ENCODE assay signal across 9 cellular contexts in the genomic region with DNA sequence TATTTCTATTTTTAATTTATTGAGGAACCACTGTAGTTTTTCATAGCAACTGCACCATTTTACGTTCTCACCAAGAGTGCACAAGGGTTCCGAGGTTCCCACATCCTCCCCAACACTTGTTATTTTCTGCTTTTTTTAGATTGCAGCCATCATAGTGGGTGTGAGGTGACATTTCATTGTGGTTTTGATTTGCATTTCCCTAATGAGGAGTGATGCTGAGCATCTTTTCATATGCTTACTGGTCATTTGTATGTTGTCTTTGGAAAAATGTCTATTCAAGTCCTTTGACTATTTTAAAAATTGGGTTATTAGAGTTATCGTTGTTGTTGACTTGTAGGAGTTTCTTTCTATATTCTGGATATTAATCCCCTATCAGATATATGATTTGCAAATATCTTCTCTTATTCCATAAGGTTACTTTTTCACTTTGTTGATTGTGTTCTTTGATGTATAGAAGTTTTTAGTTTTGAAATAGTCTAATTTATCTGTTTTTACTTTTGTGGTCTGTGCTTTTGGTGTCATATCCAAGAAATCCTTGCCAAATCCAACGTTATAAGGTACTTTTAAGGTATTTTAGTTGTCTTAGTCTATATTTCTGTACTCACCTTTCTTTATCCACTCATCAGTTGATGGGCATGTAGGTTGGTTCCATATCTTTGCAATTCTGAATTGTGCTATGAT. TPM values are rescaled to one million over a fixed set of nuclear protein-coding genes. Genes with fewer than 3 reads are reported as not detected.
DNase-seq lines count a peak whose midpoint lies in the region; ATAC-seq, FAIRE-seq and TF ChIP-seq lines count a peak whose summit lies in the region.
"Had no signal": no experiment of that assay in that cellular context is flagged by ENCODE, and none has a peak within 500 bp of the region (broad histone marks: within the 10 kb centered on the region; RNA-seq: fewer than 3 reads in every experiment).

No MANE protein-coding gene starts in this region.

- 41 to 48% methylated on average over 4 of the region's 4 CpGs for WGBS in tibial nerve, 2 donors

- H3K4me2 ChIP-seq in keratinocyte (ENCODE audit: control insufficient read depth, extremely low read depth, insufficient read depth, low read depth, low read length): peak overlapping the region; percentile 6

- peaks cover 42% of the 10 kb centered on the region for H3K4me1 ChIP-seq in keratinocyte (ENCODE audit: control insufficient read depth, extremely low read depth, insufficient read depth, low read length)
- peaks cover 0 to 98% (median 78%) of the 10 kb centered on the region in 4 donors for H3K4me1 ChIP-seq in tibial nerve

- H3K4me3 ChIP-seq in keratinocyte (ENCODE audit: control insufficient read depth in 2 of 3, extremely low read depth in 1 of 3, insufficient read depth in 2 of 3, low read depth in 1 of 3, low read length in 3 of 3): no peak overlapping the region
- H3K4me3 ChIP-seq in tibial nerve: peak overlapping the region in 2 of 4 donors; percentile 79 to 80

- peaks cover 49% of the 10 kb centered on the region for H3K79me2 ChIP-seq in keratinocyte (ENCODE audit: control insufficient read depth, insufficient read depth, low read length)

- H3K9ac ChIP-seq in keratinocyte (ENCODE audit: control insufficient read depth, extremely low read depth, insufficient read depth, low read length): no peak overlapping the region

- H3K4me3 Mint-ChIP-seq in activated naive CD4-positive, alpha-beta T cell treated with anti-CD3 and anti-CD28 coated beads, Interleukin-2, amount 10 ng/mL, durations not matched to agents 7 days and 5 days: peak overlapping the region; percentile 32

- TF ChIP-seq POLR2A in tibial nerve (IDR thresholded peaks at IDR 0.05): peak in 1 of 2 donors; percentile 12

- H3K36me3 ChIP-seq in keratinocyte (ENCODE audit: control insufficient read depth in 2 of 2, extremely low read depth in 1 of 2, insufficient read depth in 2 of 2, low read length in 2 of 2) (peaks cover 16 to 35% of the 10 kb centered on the region in 2 experiments), tibial nerve (peaks cover 0 to 65% (median 13%) of the 10 kb centered on the region in 3 donors)

- no peaks in the 10 kb centered on the region for H3K27me3 ChIP-seq in keratinocyte (ENCODE audit: control insufficient read depth, extremely low read depth, insufficient read depth, low read length)
- no peaks in the 10 kb centered on the region for H3K27me3 ChIP-seq in tibial nerve

- peaks cover 45% of the 10 kb centered on the region for H4K20me1 ChIP-seq in keratinocyte (ENCODE audit: control insufficient read depth, extremely low read depth, insufficient read depth, low read length)

- H3K4me1 Mint-ChIP-seq in activated naive CD4-positive, alpha-beta T cell treated with anti-CD3 and anti-CD28 coated beads, Interleukin-2, amount 10 ng/mL, durations not matched to agents 7 days and 5 days: peaks cover 92% of the 10 kb centered on the region

- peak; percentile 69 for DNase-seq in activated effector memory CD4-positive, alpha-beta T cell treated with anti-CD3 and anti-CD28 coated beads, Interleukin-2, amount 50 U/mL, for 16 hours
- no peak for DNase-seq in activated effector memory CD4-positive, alpha-beta T cell treated with Interleukin-2 at 50 U/mL for 16 hours
- peak; percentile 50 for DNase-seq in activated naive CD4-positive, alpha-beta T cell treated with anti-CD3 and anti-CD28 coated beads, Interleukin-2, amount 10 ng/mL, durations not matched to agents 7 days and 5 days
- DNase-seq in keratinocyte (ENCODE audit: low read depth, low spot score) (no peak), tibial nerve (ENCODE audit: low spot score in 2 of 2) (no peak), RKO (ENCODE audit: low spot score) (no peak)
- DNase-seq: Caco-2 had no signal

- no peak for TF ChIP-seq EP300 in tibial nerve (IDR thresholded peaks at IDR 0.05)

- H3K27me3 Mint-ChIP-seq in activated naive CD4-positive, alpha-beta T cell treated with anti-CD3 and anti-CD28 coated beads, Interleukin-2, amount 10 ng/mL, durations not matched to agents 7 days and 5 days: no peaks in the 10 kb centered on the region

- no peaks in the 10 kb centered on the region for H3K9me3 ChIP-seq in keratinocyte (ENCODE audit: control insufficient read depth, low read depth, low read length)
- no peaks in the 10 kb centered on the region for H3K9me3 ChIP-seq in tibial nerve
- H3K9me3 ChIP-seq: Caco-2 had no signal

- H3K27ac ChIP-seq in keratinocyte (ENCODE audit: control insufficient read depth, insufficient read depth, low read length): no peak overlapping the region
- H3K27ac ChIP-seq in tibial nerve: peak overlapping the region in 3 of 4 donors; percentile 98 to 100 (median 99)

- CTCF ChIA-PET in activated naive CD4-positive, alpha-beta T cell treated with anti-CD3 and anti-CD28 coated beads, Interleukin-2, amount 10 ng/mL, durations not matched to agents 7 days and 5 days (lab: Charles Lee): interaction anchor here (1.0 to 1.4 kb wide), 2 partner anchors 14 to 33 kb away, joined by 3 to 8 read pairs; no protein-coding TSS in a partner anchor

- no peak overlapping the region for H2AFZ ChIP-seq in keratinocyte (ENCODE audit: control insufficient read depth, low read length)

- dilution Hi-C loops in keratinocyte (cut with MboI; ENCODE audit: extremely low pct_ligation_motif_present, low sequenced_read_pairs): no loop called here

- no peak for TF ChIP-seq CTCF in keratinocyte (optimal IDR thresholded peaks at IDR 0.05 in 1 of 3, IDR thresholded peaks at IDR 0.05 in 1 of 3, conservative IDR thresholded peaks at IDR 0.05 in 1 of 3; ENCODE audit: extremely low read depth in 1 of 3, insufficient read depth in 2 of 3, low read length in 3 of 3)
- TF ChIP-seq CTCF in tibial nerve (IDR thresholded peaks at IDR 0.05): no peak

- peaks cover 75% of the 10 kb centered on the region for H3K36me3 Mint-ChIP-seq in activated naive CD4-positive, alpha-beta T cell treated with anti-CD3 and anti-CD28 coated beads, Interleukin-2, amount 10 ng/mL, durations not matched to agents 7 days and 5 days

- ATAC-seq in GM19023 (IDR thresholded peaks at IDR 0.05; ENCODE audit: unreplicated experiment) (no peak), HG02852 (IDR thresholded peaks at IDR 0.05; ENCODE audit: unreplicated experiment) (no peak)

- H3K9me3 Mint-ChIP-seq in activated naive CD4-positive, alpha-beta T cell treated with anti-CD3 and anti-CD28 coated beads, Interleukin-2, amount 10 ng/mL, durations not matched to agents 7 days and 5 days: no peaks in the 10 kb centered on the region

- peak overlapping the region; percentile 88 for H3K27ac Mint-ChIP-seq in activated naive CD4-positive, alpha-beta T cell treated with anti-CD3 and anti-CD28 coated beads, Interleukin-2, amount 10 ng/mL, durations not matched to agents 7 days and 5 days

- no peak for FAIRE-seq in keratinocyte (lab: Jason Lieb, UNC)

- no peaks in the 10 kb centered on the region for H3K9me1 ChIP-seq in keratinocyte (ENCODE audit: control insufficient read depth, extremely low read depth, insufficient read depth, low read length)

RNA-seq across cellular contexts. Expression of a gene that starts 9.0 kb away (rescaled TPM):
- polyA plus RNA-seq in keratinocyte: 66.5 to 270 TPM (median 171 TPM) in 3 replicates
- polyA plus RNA-seq in keratinocyte (2011; ENCODE audit: low read depth): 1,124 TPM
- polyA plus RNA-seq in keratinocyte (2011; cell fraction: cytosol; rRNA removed): 5.3 and 11.3 TPM in 2 replicates
- polyA plus RNA-seq in keratinocyte (2011; cell fraction: nucleus; rRNA removed): 1,267 and 1,668 TPM in 2 replicates
- polyA plus RNA-seq in keratinocyte (2012; ENCODE audit: low replicate concordance): 218 and 908 TPM in 2 replicates
- 73.3 to 442 TPM (median 228 TPM) in 3 replicates for polyA minus RNA-seq in keratinocyte
- polyA minus RNA-seq in keratinocyte (2011; cell fraction: cytosol; rRNA and poly(A)+ RNA removed): 8.4 TPM
- polyA minus RNA-seq in keratinocyte (2011; cell fraction: nucleus; rRNA and poly(A)+ RNA removed): 402 and 1,225 TPM in 2 replicates
- 100 to 1,000 TPM; 427 to 571 (median 461) TPM for total RNA-seq in tibial nerve

RNA-seq across cellular contexts. Expression of a gene that starts 45.2 kb away (rescaled TPM):
- 24.1 to 47.3 TPM (median 25.0 TPM) in 3 replicates for polyA plus RNA-seq in keratinocyte
- 8.5 TPM for polyA plus RNA-seq in keratinocyte (2011; ENCODE audit: low read depth)
- 20.8 and 29.3 TPM in 2 replicates for polyA plus RNA-seq in keratinocyte (2011; cell fraction: cytosol; rRNA removed)
- 58.8 and 74.9 TPM in 2 replicates for polyA plus RNA-seq in keratinocyte (2011; cell fraction: nucleus; rRNA removed)
- polyA plus RNA-seq in keratinocyte (2012; ENCODE audit: low replicate concordance): 20.8 and 30.9 TPM in 2 replicates
- 28.2 to 54.5 TPM (median 34.5 TPM) in 3 replicates for polyA minus RNA-seq in keratinocyte
- polyA minus RNA-seq in keratinocyte (2011; cell fraction: cytosol; rRNA and poly(A)+ RNA removed): 64.1 TPM
- polyA minus RNA-seq in keratinocyte (2011; cell fraction: nucleus; rRNA and poly(A)+ RNA removed): 56.0 and 58.9 TPM in 2 replicates
- total RNA-seq in tibial nerve: 100 to 1,000 TPM in 3 of 4 donors, 10 to 100 TPM in 1; 96.5 to 226 (median 128) TPM

RNA-seq across cellular contexts. Expression of a gene that starts 49.1 kb away (rescaled TPM):
- polyA plus RNA-seq in keratinocyte: 0.20 to 0.46 TPM (median 0.25 TPM) in 3 replicates
- polyA plus RNA-seq in keratinocyte (2011; ENCODE audit: low read depth): 0.25 TPM
- polyA plus RNA-seq in keratinocyte (2011; cell fraction: cytosol; rRNA removed): 0.10 and 0.12 TPM in 2 replicates
- polyA plus RNA-seq in keratinocyte (2011; cell fraction: nucleus; rRNA removed): 1.1 and 1.2 TPM in 2 replicates
- polyA plus RNA-seq in keratinocyte (2012; ENCODE audit: low replicate concordance): 0.50 and 0.66 TPM in 2 replicates
- polyA minus RNA-seq in keratinocyte: 0.30 to 0.93 TPM (median 0.59 TPM) in 3 replicates
- not detected for polyA minus RNA-seq in keratinocyte (2011; cell fraction: cytosol; rRNA and poly(A)+ RNA removed)
- polyA minus RNA-seq in keratinocyte (2011; cell fraction: nucleus; rRNA and poly(A)+ RNA removed): 0.95 and 1.4 TPM in 2 replicates
- total RNA-seq in tibial nerve: 10 to 100 TPM in 2 of 4 donors, 1 to 10 TPM in 2; 1.8 to 22.5 (median 8.5) TPM

Comparison
In these comparisons a context has a peak if more than half of its experiments do, and no peak if none do; other contexts are left out.
1. DNase-seq: peak in activated effector memory CD4-positive, alpha-beta T cell treated with anti-CD3 and anti-CD28 coated beads, Interleukin-2, amount 50 U/mL, for 16 hours (single experiment) and activated naive CD4-positive, alpha-beta T cell treated with anti-CD3 and anti-CD28 coated beads, Interleukin-2, amount 10 ng/mL, durations not matched to agents 7 days and 5 days (single experiment); none in activated effector memory CD4-positive, alpha-beta T cell treated with Interleukin-2 at 50 U/mL for 16 hours (single experiment), keratinocyte (single experiment), tibial nerve (0 of 2) and RKO (single experiment).